ENCODE assay signal across 1 cellular context in genomic region chr3:197030379-197031314, GRCh38.
TF ChIP-seq lines count a peak whose summit lies in the region.

No MANE protein-coding gene starts in this region.

TF ChIP-seq in GM23338, 12 proteins besides CTCF, POLR2A, EP300 and RAD21 (continued from another document):
- TF ChIP-seq REST (IDR thresholded peaks at IDR 0.05; ENCODE audit: unreplicated experiment), result no peak
